In the genomic region with DNA sequence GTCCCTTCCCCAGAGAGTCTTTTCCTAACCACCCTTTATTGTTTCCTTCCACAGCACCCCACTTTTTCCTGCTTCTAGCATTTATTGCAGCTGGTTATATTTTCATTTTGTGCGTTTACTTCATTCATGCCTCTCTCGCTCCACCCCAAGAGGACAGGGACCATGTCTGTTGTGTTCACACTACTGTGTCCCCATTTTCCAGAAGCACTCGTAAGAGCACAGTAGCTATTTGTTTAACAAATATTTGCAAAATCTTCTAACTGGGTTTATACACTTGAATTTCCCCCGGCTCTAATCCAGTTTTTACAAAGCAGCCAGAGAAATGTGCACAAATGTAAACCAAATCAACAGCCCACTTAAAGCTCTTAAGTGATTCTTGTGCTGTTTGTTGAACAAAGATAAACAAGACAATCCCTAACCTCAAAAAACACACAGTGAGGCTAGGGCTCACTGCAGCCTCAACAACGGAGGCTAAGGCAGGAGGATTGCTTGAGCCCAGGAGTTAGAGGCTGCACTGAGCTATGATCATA, we compare ENCODE assay signal across 1 cellular context.
TF ChIP-seq lines count a peak whose summit lies in the region.

No MANE protein-coding gene starts in this region.

TF ChIP-seq in GM23338, 12 proteins besides CTCF, POLR2A, EP300 and RAD21 (continued from another document):
- TF ChIP-seq, protein P1, sequence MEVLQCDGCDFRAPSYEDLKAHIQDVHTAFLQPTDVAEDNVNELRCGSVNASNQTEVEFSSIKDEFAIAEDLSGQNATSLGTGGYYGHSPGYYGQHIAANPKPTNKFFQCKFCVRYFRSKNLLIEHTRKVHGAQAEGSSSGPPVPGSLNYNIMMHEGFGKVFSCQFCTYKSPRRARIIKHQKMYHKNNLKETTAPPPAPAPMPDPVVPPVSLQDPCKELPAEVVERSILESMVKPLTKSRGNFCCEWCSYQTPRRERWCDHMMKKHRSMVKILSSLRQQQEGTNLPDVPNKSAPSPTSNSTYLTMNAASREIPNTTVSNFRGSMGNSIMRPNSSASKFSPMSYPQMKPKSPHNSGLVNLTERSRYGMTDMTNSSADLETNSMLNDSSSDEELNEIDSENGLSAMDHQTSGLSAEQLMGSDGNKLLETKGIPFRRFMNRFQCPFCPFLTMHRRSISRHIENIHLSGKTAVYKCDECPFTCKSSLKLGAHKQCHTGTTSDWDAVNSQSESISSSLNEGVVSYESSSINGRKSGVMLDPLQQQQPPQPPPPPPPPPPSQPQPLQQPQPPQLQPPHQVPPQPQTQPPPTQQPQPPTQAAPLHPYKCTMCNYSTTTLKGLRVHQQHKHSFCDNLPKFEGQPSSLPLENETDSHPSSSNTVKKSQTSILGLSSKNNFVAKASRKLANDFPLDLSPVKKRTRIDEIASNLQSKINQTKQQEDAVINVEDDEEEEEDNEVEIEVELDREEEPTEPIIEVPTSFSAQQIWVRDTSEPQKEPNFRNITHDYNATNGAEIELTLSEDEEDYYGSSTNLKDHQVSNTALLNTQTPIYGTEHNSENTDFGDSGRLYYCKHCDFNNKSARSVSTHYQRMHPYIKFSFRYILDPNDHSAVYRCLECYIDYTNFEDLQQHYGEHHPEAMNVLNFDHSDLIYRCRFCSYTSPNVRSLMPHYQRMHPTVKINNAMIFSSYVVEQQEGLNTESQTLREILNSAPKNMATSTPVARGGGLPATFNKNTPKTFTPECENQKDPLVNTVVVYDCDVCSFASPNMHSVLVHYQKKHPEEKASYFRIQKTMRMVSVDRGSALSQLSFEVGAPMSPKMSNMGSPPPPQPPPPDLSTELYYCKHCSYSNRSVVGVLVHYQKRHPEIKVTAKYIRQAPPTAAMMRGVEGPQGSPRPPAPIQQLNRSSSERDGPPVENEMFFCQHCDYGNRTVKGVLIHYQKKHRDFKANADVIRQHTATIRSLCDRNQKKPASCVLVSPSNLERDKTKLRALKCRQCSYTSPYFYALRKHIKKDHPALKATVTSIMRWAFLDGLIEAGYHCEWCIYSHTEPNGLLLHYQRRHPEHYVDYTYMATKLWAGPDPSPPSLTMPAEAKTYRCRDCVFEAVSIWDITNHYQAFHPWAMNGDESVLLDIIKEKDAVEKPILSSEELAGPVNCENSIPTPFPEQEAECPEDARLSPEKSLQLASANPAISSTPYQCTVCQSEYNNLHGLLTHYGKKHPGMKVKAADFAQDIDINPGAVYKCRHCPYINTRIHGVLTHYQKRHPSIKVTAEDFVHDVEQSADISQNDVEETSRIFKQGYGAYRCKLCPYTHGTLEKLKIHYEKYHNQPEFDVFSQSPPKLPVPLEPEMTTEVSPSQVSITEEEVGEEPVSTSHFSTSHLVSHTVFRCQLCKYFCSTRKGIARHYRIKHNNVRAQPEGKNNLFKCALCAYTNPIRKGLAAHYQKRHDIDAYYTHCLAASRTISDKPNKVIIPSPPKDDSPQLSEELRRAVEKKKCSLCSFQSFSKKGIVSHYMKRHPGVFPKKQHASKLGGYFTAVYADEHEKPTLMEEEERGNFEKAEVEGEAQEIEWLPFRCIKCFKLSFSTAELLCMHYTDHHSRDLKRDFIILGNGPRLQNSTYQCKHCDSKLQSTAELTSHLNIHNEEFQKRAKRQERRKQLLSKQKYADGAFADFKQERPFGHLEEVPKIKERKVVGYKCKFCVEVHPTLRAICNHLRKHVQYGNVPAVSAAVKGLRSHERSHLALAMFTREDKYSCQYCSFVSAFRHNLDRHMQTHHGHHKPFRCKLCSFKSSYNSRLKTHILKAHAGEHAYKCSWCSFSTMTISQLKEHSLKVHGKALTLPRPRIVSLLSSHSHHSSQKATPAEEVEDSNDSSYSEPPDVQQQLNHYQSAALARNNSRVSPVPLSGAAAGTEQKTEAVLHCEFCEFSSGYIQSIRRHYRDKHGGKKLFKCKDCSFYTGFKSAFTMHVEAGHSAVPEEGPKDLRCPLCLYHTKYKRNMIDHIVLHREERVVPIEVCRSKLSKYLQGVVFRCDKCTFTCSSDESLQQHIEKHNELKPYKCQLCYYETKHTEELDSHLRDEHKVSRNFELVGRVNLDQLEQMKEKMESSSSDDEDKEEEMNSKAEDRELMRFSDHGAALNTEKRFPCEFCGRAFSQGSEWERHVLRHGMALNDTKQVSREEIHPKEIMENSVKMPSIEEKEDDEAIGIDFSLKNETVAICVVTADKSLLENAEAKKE (CRISPR knock-in tag; IDR thresholded peaks at IDR 0.05), result no peak
- TF ChIP-seq JUNB (IDR thresholded peaks at IDR 0.05; ENCODE audit: unreplicated experiment) (no peak), ZNF331 (CRISPR knock-in tag; IDR thresholded peaks at IDR 0.05; ENCODE audit: low read depth) (no peak)
